9 cellular contexts compared by ENCODE assay signal in the genomic region with DNA sequence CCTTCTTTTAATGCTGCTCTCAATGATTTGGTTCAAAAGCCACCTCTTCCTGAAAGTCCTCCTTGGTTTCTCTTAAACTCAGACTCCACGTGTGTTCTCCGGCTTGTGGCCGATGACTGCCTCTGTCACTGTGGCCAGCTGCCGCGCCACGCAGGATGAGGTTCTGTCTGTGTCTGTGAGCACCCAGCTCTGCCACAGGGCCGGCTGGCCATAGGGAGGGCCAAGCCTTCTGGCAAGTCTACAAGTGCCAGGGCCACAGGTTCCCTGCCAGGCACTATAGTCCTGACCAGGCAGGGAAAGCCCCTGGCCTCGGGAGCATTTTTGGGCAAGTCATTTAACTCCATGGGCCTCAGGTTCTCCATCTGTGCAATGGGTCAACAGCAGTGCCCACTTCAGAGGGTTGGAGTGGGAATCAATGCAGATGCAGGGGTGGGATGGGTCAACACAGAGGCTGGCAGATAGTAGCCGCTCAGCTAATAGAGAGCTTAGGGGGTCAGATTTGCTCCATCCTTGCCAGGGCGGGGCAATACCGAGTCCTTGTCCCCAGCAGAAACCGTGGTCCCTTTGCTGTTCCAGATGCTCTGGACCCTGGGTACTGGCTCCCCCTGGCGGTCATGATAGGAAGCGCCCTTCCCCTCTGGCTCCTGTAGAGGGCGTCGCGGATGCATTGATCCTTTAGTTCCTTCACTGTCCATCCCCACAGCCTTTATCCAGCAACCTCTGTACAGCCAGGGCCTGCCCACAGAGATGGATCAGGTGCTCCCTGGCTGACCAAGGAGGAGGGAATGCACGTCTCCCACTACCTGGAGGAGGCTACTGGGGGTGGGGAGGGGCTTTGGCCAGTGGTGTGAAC. TPM values are rescaled to one million over a fixed set of nuclear protein-coding genes. Genes with fewer than 3 reads are reported as not detected.
A peak's percentile ranks its signal among the peaks of the same experiment; 100 is the strongest.
DNase-seq lines count a peak whose midpoint lies in the region; ATAC-seq, FAIRE-seq and TF ChIP-seq lines count a peak whose summit lies in the region.
"Had no signal": no experiment of that assay in that cellular context is flagged by ENCODE, and none has a peak within 500 bp of the region (broad histone marks: within the 10 kb centered on the region; RNA-seq: fewer than 3 reads in every experiment).

No MANE protein-coding gene starts in this region.

- H3K4me3 ChIP-seq in NB4 (ENCODE audit: low read depth, low read length) = no peak overlapping the region
- no peak overlapping the region for H3K4me3 ChIP-seq in prostate gland

- intact Hi-C loops in cardiac septum (cut with DNase I) (loop anchor here (2.0 kb wide), 2 partner anchors 48 to 56 kb away; no protein-coding TSS in a partner anchor), prostate gland (cut with DNase I) (loop anchor here (5.0 kb wide), 2 partner anchors 57 to 133 kb away; no protein-coding TSS in a partner anchor)

- H3K27ac ChIP-seq in prostate gland = peak overlapping the region in 1 of 2 donors; percentile 40

- peaks cover 0 to 2% of the 10 kb centered on the region in 2 donors for H3K36me3 ChIP-seq in prostate gland

- TF ChIP-seq POLR2A in NB4 (IDR thresholded peaks at IDR 0.05; ENCODE audit: extremely low read depth, insufficient read length) (no peak), prostate gland (IDR thresholded peaks at IDR 0.05) (no peak)

- H3K27ac Mint-ChIP-seq in activated naive CD4-positive, alpha-beta T cell treated with anti-CD3 and anti-CD28 coated beads, Interleukin-2, amount 50 U/mL, for 72 hours = peak overlapping the region; percentile 56 to 68

- DNase-seq in CMK (ENCODE audit: low read depth) = peak; percentile 62
- DNase-seq in NB4 (ENCODE audit: low read depth) = peak; percentile 90
- peak; percentile 81 for DNase-seq in SKM-1 treated with dmso at 0.1 percent for 144 hours (lab: John Stamatoyannopoulos, UW; ENCODE audit: unreplicated experiment)
- peak; percentile 87 to 94 for DNase-seq in activated naive CD4-positive, alpha-beta T cell treated with anti-CD3 and anti-CD28 coated beads, Interleukin-2, amount 50 U/mL, for 72 hours (ENCODE audit: low spot score in 2 of 2)
- peak; percentile 94 for DNase-seq in cardiac septum (ENCODE audit: low spot score)
- DNase-seq in prostate gland (ENCODE audit: low spot score) = peak; percentile 70
- DNase-seq in urothelium cell line (ENCODE audit: low spot score) = peak; percentile 86

- no peaks in the 10 kb centered on the region for H3K9me3 Mint-ChIP-seq in activated naive CD4-positive, alpha-beta T cell treated with anti-CD3 and anti-CD28 coated beads, Interleukin-2, amount 50 U/mL, for 72 hours

- H3K36me3 Mint-ChIP-seq in activated naive CD4-positive, alpha-beta T cell treated with anti-CD3 and anti-CD28 coated beads, Interleukin-2, amount 50 U/mL, for 72 hours = no peaks in the 10 kb centered on the region

- no peak for FAIRE-seq in urothelium cell line (lab: Jason Lieb, UNC)

- H3K27me3 ChIP-seq in prostate gland (replicated peaks; ENCODE audit: insufficient read depth) = no peaks in the 10 kb centered on the region

- 51% methylated on average over 18 of the region's 18 CpGs for WGBS in prostate gland

- TF ChIP-seq CTCF in NB4 (IDR thresholded peaks at IDR 0.05; ENCODE audit: low read depth, low read length) (peak; percentile 100), prostate gland (IDR thresholded peaks at IDR 0.05) (peak; percentile 99 to 100 (median 100))

- H3K4me1 ChIP-seq in prostate gland (replicated peaks) = no peaks in the 10 kb centered on the region

- peak; percentile 69 for ATAC-seq in GM21528 (IDR thresholded peaks at IDR 0.05; ENCODE audit: low FRiP score, unreplicated experiment)
- ATAC-seq in activated naive CD4-positive, alpha-beta T cell treated with anti-CD3 and anti-CD28 coated beads, Interleukin-2, amount 50 U/mL, for 72 hours = peak; percentile 83 to 85

- H3K9me3 ChIP-seq in prostate gland = no peaks in the 10 kb centered on the region

RNA-seq across cellular contexts. Expression of gene ADGRG3, which starts 19.3 kb away (rescaled TPM):
- total RNA-seq in activated naive CD4-positive, alpha-beta T cell treated with anti-CD3 and anti-CD28 coated beads, Interleukin-2, amount 50 U/mL, for 72 hours = under 1 TPM; 0.21 to 0.84 TPM
- total RNA-seq in cardiac septum (1.0 TPM), prostate gland (not detected)
- total RNA-seq: T-helper 2 cell treated with Interferon-gamma antibody and Interleukin-4, amounts not matched to agents 100 ng/mL and 5 ng/mL, for 36 hours had no signal

RNA-seq across cellular contexts. Expression of gene ADGRG1, which starts 20.4 kb away (rescaled TPM):
- 1 to 10 TPM; 4.3 to 8.2 TPM for total RNA-seq in activated naive CD4-positive, alpha-beta T cell treated with anti-CD3 and anti-CD28 coated beads, Interleukin-2, amount 50 U/mL, for 72 hours
- total RNA-seq in cardiac septum (15.9 TPM), prostate gland (100 to 1,000 TPM in 1 of 2 donors, 10 to 100 TPM in 1; 78.5 to 347 TPM)

RNA-seq across cellular contexts. Expression of gene DRC7, which starts 45.8 kb away (rescaled TPM):
- total RNA-seq in activated naive CD4-positive, alpha-beta T cell treated with anti-CD3 and anti-CD28 coated beads, Interleukin-2, amount 50 U/mL, for 72 hours = not detected
- total RNA-seq in cardiac septum = not detected
- total RNA-seq in prostate gland = 1 to 10 TPM in 1 of 2 donors, not detected in 1; 5.5 TPM
- total RNA-seq: T-helper 2 cell treated with Interferon-gamma antibody and Interleukin-4, amounts not matched to agents 100 ng/mL and 5 ng/mL, for 36 hours had no signal
